Comparison of ENCODE assay signal across 8 cellular contexts in the genomic region with DNA sequence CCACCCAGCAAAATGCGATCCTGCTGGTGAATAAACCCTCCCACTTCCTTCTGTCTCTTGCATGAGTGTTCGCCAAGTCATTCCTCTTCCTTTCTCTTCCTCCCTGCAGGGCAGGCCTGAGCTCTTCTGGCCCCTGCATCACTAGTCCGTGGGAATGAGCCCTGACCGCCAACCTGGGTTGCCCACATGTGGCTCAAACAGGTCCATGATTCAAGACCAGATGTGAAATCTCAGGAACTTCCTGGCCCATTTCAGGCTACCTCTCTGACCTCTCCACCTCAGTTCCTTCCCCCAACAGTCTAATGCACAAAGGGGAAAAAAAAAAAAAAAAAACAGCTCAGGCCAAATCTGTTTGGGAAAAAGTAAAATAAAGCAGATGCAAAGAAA.
DNase-seq lines count a peak whose midpoint lies in the region; ATAC-seq and TF ChIP-seq lines count a peak whose summit lies in the region.

No MANE protein-coding gene starts in this region.

- ATAC-seq in HG03175 (IDR thresholded peaks at IDR 0.05; ENCODE audit: unreplicated experiment): no peak

- H3K4me3 ChIP-seq in parathyroid adenoma (ENCODE audit: low read depth, low read length): no peak overlapping the region

- TF ChIP-seq CTCF in parathyroid adenoma (IDR thresholded peaks at IDR 0.05): no peak

- no peak overlapping the region for H3K9ac ChIP-seq in parathyroid adenoma

- no peaks in the 10 kb centered on the region for H3K79me2 ChIP-seq in parathyroid adenoma

- H3K4me2 ChIP-seq in parathyroid adenoma (ENCODE audit: low read length): no peak overlapping the region

- peaks cover 11% of the 10 kb centered on the region for H3K4me1 ChIP-seq in parathyroid adenoma

- no peaks in the 10 kb centered on the region for H3K36me3 ChIP-seq in parathyroid adenoma (ENCODE audit: control insufficient read depth, insufficient read depth, low read length)

- H3K27ac ChIP-seq in epithelial cell of prostate: peak overlapping the region; percentile 93
- peak overlapping the region; percentile 50 for H3K27ac ChIP-seq in parathyroid adenoma

- peak overlapping the region; percentile 89 for H2AFZ ChIP-seq in parathyroid adenoma

- DNase-seq in NCI-H2196 treated with DMSO at 0.1 percent for 48 hours (lab: John Stamatoyannopoulos, UW; ENCODE audit: unreplicated experiment) (peak; percentile 26), NCI-H2196 (lab: John Stamatoyannopoulos, UW; ENCODE audit: unreplicated experiment) (no peak), RKO (ENCODE audit: low spot score) (peak; percentile 36), epithelial cell of prostate (ENCODE audit: low read depth, low spot score) (no peak), NCI-H2029 (lab: John Stamatoyannopoulos, UW) (no peak), NCI-H1694 (lab: John Stamatoyannopoulos, UW) (no peak)

- H3K27me3 ChIP-seq in parathyroid adenoma (ENCODE audit: control insufficient read depth, insufficient read depth, low read length): no peaks in the 10 kb centered on the region

- H3K9me3 ChIP-seq in parathyroid adenoma (ENCODE audit: control insufficient read depth, low read length): no peaks in the 10 kb centered on the region

Comparison
In these comparisons a context has a peak if more than half of its experiments do, and no peak if none do; other contexts are left out.
1. DNase-seq: peak in NCI-H2196 treated with DMSO at 0.1 percent for 48 hours (single experiment) and RKO (single experiment); none in NCI-H2196 (single experiment), epithelial cell of prostate (single experiment), NCI-H2029 (single experiment) and NCI-H1694 (single experiment).